Comparison of ENCODE assay signal across 1 cellular context in genomic region chr6:33651403-33651802, GRCh38.
A peak's percentile ranks its signal among the peaks of the same experiment; 100 is the strongest.
TF ChIP-seq lines count a peak whose summit lies in the region.

No MANE protein-coding gene starts in this region.

TF ChIP-seq in K562, 482 proteins besides CTCF, POLR2A, EP300 and RAD21:
- TF ChIP-seq MYNN (IDR thresholded peaks at IDR 0.05) = peak; percentile 99
- peak; percentile 86 for TF ChIP-seq MYNN (CRISPR knock-in tag; IDR thresholded peaks at IDR 0.05)
- no peak for TF ChIP-seq SLC30A9 (CRISPR knock-in tag; IDR thresholded peaks at IDR 0.05)
- TF ChIP-seq ELF1 (tag; IDR thresholded peaks at IDR 0.05) = 0 out of 2 replicates have a peak, but pooled peaks have one; percentile 26
- peak; percentile 63; the same call in 1 of the 2 replicates for TF ChIP-seq RFX1 (IDR thresholded peaks at IDR 0.05)
